8 cellular contexts compared by ENCODE assay signal in the genomic region with DNA sequence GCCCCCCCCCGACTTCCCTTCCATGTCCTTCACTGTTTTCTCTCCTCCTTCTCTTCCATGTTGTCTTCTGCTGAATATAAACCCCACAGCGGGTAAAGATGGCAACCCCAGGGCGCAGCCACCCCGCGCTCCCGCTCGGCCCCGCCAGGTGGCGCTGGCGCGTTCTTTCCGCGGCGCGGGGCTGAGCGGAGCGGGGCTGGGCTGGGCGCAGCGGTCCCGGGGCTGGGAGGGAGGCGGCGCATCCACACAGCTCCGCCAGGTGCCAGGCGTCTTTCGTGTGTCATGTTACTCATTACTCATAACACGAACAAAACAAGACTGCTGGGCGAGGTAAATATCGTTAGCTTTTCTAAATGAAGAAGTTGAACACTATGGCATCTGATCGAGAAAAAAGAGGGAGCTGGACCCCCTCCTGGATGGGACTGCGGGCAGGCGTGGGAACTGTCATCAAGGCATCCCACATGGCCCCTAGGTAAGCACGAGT.
A peak's percentile ranks its signal among the peaks of the same experiment; 100 is the strongest.
DNase-seq lines count a peak whose midpoint lies in the region; ATAC-seq and FAIRE-seq lines count a peak whose summit lies in the region.

No MANE protein-coding gene starts in this region.

- no peak overlapping the region for H3K4me3 Mint-ChIP-seq in activated naive CD4-positive, alpha-beta T cell treated with anti-CD3 and anti-CD28 coated beads for 36 hours
- no peak overlapping the region for H3K4me3 Mint-ChIP-seq in activated naive CD8-positive, alpha-beta T cell treated with anti-CD3 and anti-CD28 coated beads for 36 hours

- FAIRE-seq in GM19239 (lab: Jason Lieb, UNC) = no peak

- H3K27ac Mint-ChIP-seq in activated naive CD4-positive, alpha-beta T cell treated with anti-CD3 and anti-CD28 coated beads for 36 hours = no peak overlapping the region
- no peak overlapping the region for H3K27ac Mint-ChIP-seq in activated naive CD8-positive, alpha-beta T cell treated with anti-CD3 and anti-CD28 coated beads for 36 hours

- no peaks in the 10 kb centered on the region for H3K36me3 Mint-ChIP-seq in activated naive CD4-positive, alpha-beta T cell treated with anti-CD3 and anti-CD28 coated beads for 36 hours (ENCODE audit: low read depth)
- H3K36me3 Mint-ChIP-seq in activated naive CD8-positive, alpha-beta T cell treated with anti-CD3 and anti-CD28 coated beads for 36 hours = no peaks in the 10 kb centered on the region

- H3K4me1 Mint-ChIP-seq in activated naive CD4-positive, alpha-beta T cell treated with anti-CD3 and anti-CD28 coated beads for 36 hours (ENCODE audit: low read depth) = no peaks in the 10 kb centered on the region
- H3K4me1 Mint-ChIP-seq in activated naive CD8-positive, alpha-beta T cell treated with anti-CD3 and anti-CD28 coated beads for 36 hours = peaks cover 2% of the 10 kb centered on the region

- DNase-seq in activated naive CD4-positive, alpha-beta T cell treated with anti-CD3 and anti-CD28 coated beads for 36 hours = peak; percentile 37
- no peak for DNase-seq in activated naive CD4-positive, alpha-beta T cell (lab: John Stamatoyannopoulos, UW)
- peak; percentile 56 for DNase-seq in activated naive CD8-positive, alpha-beta T cell treated with anti-CD3 and anti-CD28 coated beads for 36 hours
- peak; percentile 72 for DNase-seq in kidney tubule cell (ENCODE audit: low spot score)
- no peak for DNase-seq in GM19239 (ENCODE audit: insufficient read length, low spot score)

- intact Hi-C loops in activated naive CD4-positive, alpha-beta T cell treated with anti-CD3 and anti-CD28 coated beads for 36 hours (cut with micrococcal nuclease) = no loop called here

- H3K27me3 Mint-ChIP-seq in activated naive CD4-positive, alpha-beta T cell treated with anti-CD3 and anti-CD28 coated beads for 36 hours (ENCODE audit: low read depth) = peaks cover 47% of the 10 kb centered on the region
- H3K27me3 Mint-ChIP-seq in activated naive CD8-positive, alpha-beta T cell treated with anti-CD3 and anti-CD28 coated beads for 36 hours = peaks cover 44% of the 10 kb centered on the region

- H3K9me3 Mint-ChIP-seq in activated naive CD4-positive, alpha-beta T cell treated with anti-CD3 and anti-CD28 coated beads for 36 hours = peaks cover 1% of the 10 kb centered on the region
- no peaks in the 10 kb centered on the region for H3K9me3 Mint-ChIP-seq in activated naive CD8-positive, alpha-beta T cell treated with anti-CD3 and anti-CD28 coated beads for 36 hours

- CTCF ChIA-PET in activated naive CD4-positive, alpha-beta T cell treated with anti-CD3 and anti-CD28 coated beads for 36 hours (lab: Charles Lee) = no interaction called here

- ATAC-seq in HG03442 (IDR thresholded peaks at IDR 0.05; ENCODE audit: unreplicated experiment) = peak; percentile 46
- no peak for ATAC-seq in HG03460 (IDR thresholded peaks at IDR 0.05; ENCODE audit: unreplicated experiment)
- ATAC-seq in HG03025 (IDR thresholded peaks at IDR 0.05; ENCODE audit: low FRiP score, unreplicated experiment) = no peak

Comparison
In these comparisons a context has a peak if more than half of its experiments do, and no peak if none do; other contexts are left out.
1. DNase-seq: peak in activated naive CD4-positive, alpha-beta T cell treated with anti-CD3 and anti-CD28 coated beads for 36 hours (single experiment), activated naive CD8-positive, alpha-beta T cell treated with anti-CD3 and anti-CD28 coated beads for 36 hours (single experiment) and kidney tubule cell (single experiment); none in activated naive CD4-positive, alpha-beta T cell (0 of 4) and GM19239 (single experiment).